In genomic region chr19:48292798-48293197, GRCh38 we compare ENCODE assay signal across 1 cellular context.
TF ChIP-seq lines count a peak whose summit lies in the region.

No MANE protein-coding gene starts in this region.

TF ChIP-seq in A549, 52 proteins besides CTCF, POLR2A, EP300 and RAD21:
- TF ChIP-seq CHD2 (IDR thresholded peaks at IDR 0.05; ENCODE audit: low read length, partially characterized antibody) (no peak), NFE2L2 (conservative IDR thresholded peaks at IDR 0.05; ENCODE audit: low read length) (no peak), E2F6 (IDR thresholded peaks at IDR 0.05; ENCODE audit: borderline replicate concordance, low read depth) (no peak), ZFP36 (IDR thresholded peaks at IDR 0.05; ENCODE audit: borderline replicate concordance, partially characterized antibody) (peak; percentile 54), HOXB13 (CRISPR knock-in tag; IDR thresholded peaks at IDR 0.05; ENCODE audit: low read depth) (no peak), BHLHE40 (IDR thresholded peaks at IDR 0.05; ENCODE audit: low read depth, low read length) (no peak), SREBF2 (IDR thresholded peaks at IDR 0.05) (no peak)
